In the genomic region with DNA sequence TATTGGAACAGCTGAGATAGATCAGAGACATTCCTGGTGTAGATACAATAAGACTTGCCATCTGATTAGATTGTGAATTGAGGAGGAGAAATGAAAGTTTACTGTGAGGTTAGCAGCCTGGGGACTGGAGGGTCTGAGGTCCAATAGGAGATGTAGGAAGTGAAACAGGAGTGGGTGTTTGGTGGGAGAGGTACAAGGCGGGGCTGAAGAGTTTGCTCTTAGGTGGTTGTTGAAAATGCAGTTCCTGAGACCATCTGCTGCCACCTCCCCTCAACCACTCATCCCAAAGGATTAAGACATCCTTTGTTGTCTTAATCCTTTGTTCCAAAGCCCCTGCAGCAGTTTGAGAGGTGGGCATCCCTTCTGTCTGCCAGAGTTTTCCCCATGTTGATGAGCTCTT, we compare ENCODE assay signal across 12 cellular contexts. TPM values are rescaled to one million over a fixed set of nuclear protein-coding genes. Genes with fewer than 3 reads are reported as not detected.
DNase-seq lines count a peak whose midpoint lies in the region; ATAC-seq and TF ChIP-seq lines count a peak whose summit lies in the region.
"Had no signal": no experiment of that assay in that cellular context is flagged by ENCODE, and none has a peak within 500 bp of the region (broad histone marks: within the 10 kb centered on the region; RNA-seq: fewer than 3 reads in every experiment).

No MANE protein-coding gene starts in this region.

- ATAC-seq in GM18498 (IDR thresholded peaks at IDR 0.05; ENCODE audit: unreplicated experiment) (peak; percentile 71), GM19452 (IDR thresholded peaks at IDR 0.05; ENCODE audit: unreplicated experiment) (peak; percentile 41), HG03066 (IDR thresholded peaks at IDR 0.05; ENCODE audit: low read depth, unreplicated experiment) (peak; percentile 67), HG03342 (IDR thresholded peaks at IDR 0.05; ENCODE audit: unreplicated experiment) (no peak)

- H3K4me2 ChIP-seq in OCI-LY3 (ENCODE audit: low read length): peak overlapping the region; percentile 24; the same call in 1 of the 2 replicates
- H3K4me2 ChIP-seq: BLaER1 had no signal

- DNase-seq in HEK293T (ENCODE audit: extremely low spot score) (no peak), stomach (no peak), DMS 273 treated with DMSO at 0.1 percent for 48 hours (lab: John Stamatoyannopoulos, UW) (no peak)
- DNase-seq: activated CD8-positive, alpha-beta memory T cell treated with anti-CD3 and anti-CD28 coated beads for 24 hours; activated naive CD8-positive, alpha-beta T cell treated with anti-CD3 and anti-CD28 coated beads, Interleukin-2, amount 10 ng/mL, durations not matched to agents 7 days and 5 days; cortex of kidney had no signal

- H3K36me3 ChIP-seq in OCI-LY3 (replicated peaks; ENCODE audit: low read depth, low read length) (no peaks in the 10 kb centered on the region), stomach (peaks cover 0 to 6% (median 3%) of the 10 kb centered on the region in 4 donors)
- H3K36me3 ChIP-seq: BLaER1 had no signal

- no peak for TF ChIP-seq POLR2A in stomach (IDR thresholded peaks at IDR 0.05)

- 0 to 93% (median 83%) methylated on average over 1 of the region's 1 CpG for WGBS in stomach, 5 donors

- no peak overlapping the region for H3K9ac ChIP-seq in OCI-LY3 (ENCODE audit: low read length)
- H3K9ac ChIP-seq: BLaER1 had no signal

- H3K27me3 ChIP-seq in OCI-LY3 (ENCODE audit: low read depth, low read length): no peaks in the 10 kb centered on the region
- no peaks in the 10 kb centered on the region for H3K27me3 ChIP-seq in stomach
- H3K27me3 ChIP-seq: BLaER1 had no signal

- no peaks in the 10 kb centered on the region for H4K20me1 ChIP-seq in OCI-LY3 (ENCODE audit: insufficient read depth, low read length)
- H4K20me1 ChIP-seq: BLaER1 had no signal

- no peak overlapping the region for H2AFZ ChIP-seq in OCI-LY3 (ENCODE audit: low read depth, low read length)

- TF ChIP-seq EP300 in stomach (IDR thresholded peaks at IDR 0.05): no peak

- no peak for TF ChIP-seq CTCF in OCI-LY3 (IDR thresholded peaks at IDR 0.05; ENCODE audit: low read depth, low read length)
- TF ChIP-seq CTCF in stomach (IDR thresholded peaks at IDR 0.05): no peak

- H3K4me1 ChIP-seq in OCI-LY3 (ENCODE audit: low read length) (peaks cover 32% of the 10 kb centered on the region), stomach (peaks cover 0 to 7% (median 0%) of the 10 kb centered on the region in 4 donors)

- CTCF ChIA-PET in HEK293T (lab: Yijun Ruan, JAX): no interaction called here

- no peaks in the 10 kb centered on the region for H3K79me2 ChIP-seq in OCI-LY3 (ENCODE audit: low read length)

- POLR2A ChIA-PET in HEK293T (lab: Yijun Ruan, JAX): no interaction called here

- H3K4me3 ChIP-seq in OCI-LY3 (ENCODE audit: low read length): no peak overlapping the region
- no peak overlapping the region for H3K4me3 ChIP-seq in stomach
- H3K4me3 ChIP-seq: BLaER1 had no signal

- intact Hi-C loops in stomach (cut with DNase I; ENCODE audit: low total_unique reads): no loop called here

- H3K27ac ChIP-seq in OCI-LY3 (ENCODE audit: low read length) (no peak overlapping the region), stomach (no peak overlapping the region)
- H3K27ac ChIP-seq: BLaER1 had no signal

- H3K9me3 ChIP-seq in OCI-LY3 (ENCODE audit: insufficient read depth, low read length) (no peaks in the 10 kb centered on the region), stomach (no peaks in the 10 kb centered on the region)
- H3K9me3 ChIP-seq: BLaER1 had no signal

TF ChIP-seq in HEK293T, 16 proteins besides CTCF, POLR2A, EP300 and RAD21:
- no peak for TF ChIP-seq SP1 (IDR thresholded peaks at IDR 0.05)
- no peak for TF ChIP-seq CTBP1 (IDR thresholded peaks at IDR 0.05; ENCODE audit: borderline replicate concordance)
- TF ChIP-seq ELF4 (IDR thresholded peaks at IDR 0.05): no peak
- no peak for TF ChIP-seq L3MBTL2 (conservative IDR thresholded peaks at IDR 0.05)
- TF ChIP-seq ARNT (IDR thresholded peaks at IDR 0.05): no peak
- TF ChIP-seq NFRKB (IDR thresholded peaks at IDR 0.05): no peak
- no peak for TF ChIP-seq LEF1 (IDR thresholded peaks at IDR 0.05; ENCODE audit: borderline replicate concordance)
- no peak for TF ChIP-seq FOXA1 (IDR thresholded peaks at IDR 0.05)
- TF ChIP-seq FOXK2 (IDR thresholded peaks at IDR 0.05): no peak
- no peak for TF ChIP-seq HDGF (IDR thresholded peaks at IDR 0.05; ENCODE audit: borderline replicate concordance)
- no peak for TF ChIP-seq ZNF384 (IDR thresholded peaks at IDR 0.05)
- TF ChIP-seq, protein P1, sequence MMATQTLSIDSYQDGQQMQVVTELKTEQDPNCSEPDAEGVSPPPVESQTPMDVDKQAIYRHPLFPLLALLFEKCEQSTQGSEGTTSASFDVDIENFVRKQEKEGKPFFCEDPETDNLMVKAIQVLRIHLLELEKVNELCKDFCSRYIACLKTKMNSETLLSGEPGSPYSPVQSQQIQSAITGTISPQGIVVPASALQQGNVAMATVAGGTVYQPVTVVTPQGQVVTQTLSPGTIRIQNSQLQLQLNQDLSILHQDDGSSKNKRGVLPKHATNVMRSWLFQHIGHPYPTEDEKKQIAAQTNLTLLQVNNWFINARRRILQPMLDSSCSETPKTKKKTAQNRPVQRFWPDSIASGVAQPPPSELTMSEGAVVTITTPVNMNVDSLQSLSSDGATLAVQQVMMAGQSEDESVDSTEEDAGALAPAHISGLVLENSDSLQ (IDR thresholded peaks at IDR 0.05): no peak
- TF ChIP-seq SUZ12 (IDR thresholded peaks at IDR 0.05): no peak
- no peak for TF ChIP-seq BHLHE40 (IDR thresholded peaks at IDR 0.05; ENCODE audit: borderline replicate concordance)
- no peak for TF ChIP-seq FOXM1 (IDR thresholded peaks at IDR 0.05; ENCODE audit: borderline replicate concordance)
- TF ChIP-seq TARDBP (IDR thresholded peaks at IDR 0.05): no peak
TF ChIP-seq in HEK293T: peak in this region for 0.

RNA-seq across cellular contexts. Expression of a gene that starts 14.8 kb away (rescaled TPM):
- 10 to 100 TPM in 2 of 5 donors, 1 to 10 TPM in 2, not detected in 1; 1.3 to 19.4 (median 9.1) TPM for total RNA-seq in stomach
- polyA plus RNA-seq in stomach: 1 to 10 TPM; 1.7 to 4.2 (median 1.8) TPM

RNA-seq across cellular contexts. Expression of a gene that starts 38.2 kb away (rescaled TPM):
- 10 to 100 TPM in 3 of 5 donors, 1 to 10 TPM in 1, under 1 TPM in 1; 0.58 to 19.7 (median 18.2) TPM for total RNA-seq in stomach
- 1 to 10 TPM; 1.4 to 4.1 (median 2.7) TPM for polyA plus RNA-seq in stomach
